In the genomic region with DNA sequence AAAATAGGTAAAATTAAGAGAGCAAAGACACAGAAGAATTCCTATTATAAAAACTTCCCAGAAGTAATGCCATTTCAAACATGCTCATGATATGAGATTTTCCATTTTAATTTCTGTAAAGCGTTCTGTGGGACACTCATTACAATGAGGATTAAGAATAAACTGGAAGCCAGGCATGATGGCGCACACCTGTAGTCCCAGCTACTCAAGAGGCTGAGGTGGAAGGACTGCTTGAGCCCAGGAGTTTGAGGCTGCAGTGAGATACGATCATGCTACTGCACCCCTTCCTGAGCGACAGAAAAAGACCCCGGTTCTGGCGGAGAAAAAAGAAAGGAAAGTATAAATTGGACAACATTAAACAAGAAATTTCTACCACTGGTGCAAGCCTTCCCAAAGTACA, we compare ENCODE assay signal across 1 cellular context.
TF ChIP-seq lines count a peak whose summit lies in the region.

No MANE protein-coding gene starts in this region.

TF ChIP-seq in H1, 55 proteins besides CTCF, POLR2A, EP300 and RAD21:
- TF ChIP-seq KDM1A (IDR thresholded peaks at IDR 0.05; ENCODE audit: borderline replicate concordance, low read length) (no peak), RFX5 (IDR thresholded peaks at IDR 0.05; ENCODE audit: borderline replicate concordance, low read depth, low read length) (no peak), TAF7 (optimal IDR thresholded peaks at IDR 0.05; ENCODE audit: borderline replicate concordance, low read depth, low read length) (no peak), SP1 (IDR thresholded peaks at IDR 0.05; ENCODE audit: low read depth, low read length) (no peak), BACH1 (IDR thresholded peaks at IDR 0.05; ENCODE audit: low read length) (no peak), POU5F1 (IDR thresholded peaks at IDR 0.05; ENCODE audit: low read depth, low read length) (no peak), PHF8 (conservative IDR thresholded peaks at IDR 0.05; ENCODE audit: low read depth, low read length) (no peak), TAF1 (IDR thresholded peaks at IDR 0.05; ENCODE audit: low read depth, low read length) (no peak), MAFK (IDR thresholded peaks at IDR 0.05; ENCODE audit: low read depth, low read length) (no peak), RNF2 (IDR thresholded peaks at IDR 0.05; ENCODE audit: borderline replicate concordance, low read depth, low read length, missing control alignments, poor library complexity, severe bottlenecking) (no peak)
